In the genomic region with DNA sequence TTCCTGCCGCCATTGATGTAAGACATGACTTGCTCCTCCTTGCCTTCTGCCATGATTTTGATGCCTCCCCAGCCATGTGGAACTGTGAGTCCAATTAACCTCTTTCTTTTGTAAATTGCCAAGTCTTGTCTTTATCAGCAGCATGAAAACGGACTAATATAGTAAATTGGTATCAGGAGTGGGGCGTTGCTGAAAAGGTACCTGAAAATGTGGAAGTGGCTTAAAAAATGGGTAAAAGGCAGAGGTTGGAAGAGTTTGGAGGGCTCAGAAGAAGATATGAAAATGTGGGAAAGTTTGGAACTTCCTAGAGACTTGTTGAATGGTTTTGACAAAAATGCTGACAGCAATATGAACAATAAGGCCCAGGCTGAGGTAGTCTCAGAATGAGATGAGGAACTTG, we compare ENCODE assay signal across 22 cellular contexts.
DNase-seq lines count a peak whose midpoint lies in the region; ATAC-seq, FAIRE-seq and TF ChIP-seq lines count a peak whose summit lies in the region.
"Had no signal": no experiment of that assay in that cellular context is flagged by ENCODE, and none has a peak within 500 bp of the region (broad histone marks: within the 10 kb centered on the region; RNA-seq: fewer than 3 reads in every experiment).

No MANE protein-coding gene starts in this region.

- TF ChIP-seq RAD21 in A549 (conservative IDR thresholded peaks at IDR 0.05 in 1 of 2, IDR thresholded peaks at IDR 0.05 in 1 of 2) (no peak), K562 (CRISPR knock-in tag; conservative IDR thresholded peaks at IDR 0.05 in 1 of 2, IDR thresholded peaks at IDR 0.05 in 1 of 2) (no peak)

- peaks cover 16% of the 10 kb centered on the region for H3K9me3 ChIP-seq in A549
- peaks cover 4% of the 10 kb centered on the region; the same call in 1 of the 2 replicates for H3K9me3 ChIP-seq in K562 (replicated peaks; ENCODE audit: control insufficient read depth, insufficient read depth, low read depth, low read length)
- no peaks in the 10 kb centered on the region for H3K9me3 ChIP-seq in small intestine (ENCODE audit: control insufficient read depth, low read depth)
- H3K9me3 ChIP-seq in thyroid gland = no peaks in the 10 kb centered on the region

- no peaks in the 10 kb centered on the region for H4K20me1 ChIP-seq in K562 (replicated peaks; ENCODE audit: control insufficient read depth, insufficient read depth, low read length)

- 96% methylated on average over 3 of the region's 3 CpGs for WGBS in A549 (ENCODE audit: missing lambda C conversion rate)
- 81% methylated on average over 3 of the region's 3 CpGs for WGBS in K562 (ENCODE audit: insufficient coverage, low coverage, missing lambda C conversion rate)
- WGBS in small intestine, 3 donors = 98 to 100% (median 99%) methylated on average over 3 of the region's 3 CpGs
- WGBS in thyroid gland, 2 donors = 98 to 99% methylated on average over 3 of the region's 3 CpGs

- peak overlapping the region; percentile 12 for H3K27ac Mint-ChIP-seq in Calu3 (ENCODE audit: unreplicated experiment)
- H3K27ac Mint-ChIP-seq in activated naive CD4-positive, alpha-beta T cell treated with anti-CD3 and anti-CD28 coated beads for 36 hours = no peak overlapping the region
- H3K27ac Mint-ChIP-seq: GM23338, H9, HFFc6 had no signal

- peaks cover 13% of the 10 kb centered on the region for H3K36me3 Mint-ChIP-seq in Calu3 (ENCODE audit: insufficient read depth, unreplicated experiment)
- H3K36me3 Mint-ChIP-seq in activated naive CD4-positive, alpha-beta T cell treated with anti-CD3 and anti-CD28 coated beads for 36 hours (ENCODE audit: low read depth) = peaks cover 38% of the 10 kb centered on the region

- CTCF ChIA-PET in A549 (lab: Yijun Ruan, JAX) = no interaction called here
- CTCF ChIA-PET in Calu3 (lab: Charles Lee) = no interaction called here
- CTCF ChIA-PET in K562 (lab: Yijun Ruan, JAX; ENCODE audit: low intra/inter-chr PET ratio) = no interaction called here
- CTCF ChIA-PET in activated naive CD4-positive, alpha-beta T cell treated with anti-CD3 and anti-CD28 coated beads for 36 hours (lab: Charles Lee) = no interaction called here

- H3K4me1 Mint-ChIP-seq in Calu3 (ENCODE audit: low read depth, unreplicated experiment) = no peaks in the 10 kb centered on the region
- H3K4me1 Mint-ChIP-seq in activated naive CD4-positive, alpha-beta T cell treated with anti-CD3 and anti-CD28 coated beads for 36 hours (ENCODE audit: low read depth) = peaks cover 10% of the 10 kb centered on the region
- H3K4me1 Mint-ChIP-seq: GM23338, H9 had no signal

- H3K4me3 ChIP-seq in A549 = no peak overlapping the region
- H3K4me3 ChIP-seq in K562 = no peak overlapping the region
- no peak overlapping the region for H3K4me3 ChIP-seq in small intestine (ENCODE audit: low read depth in 1 of 2, low read length in 2 of 2)
- H3K4me3 ChIP-seq in thyroid gland (replicated peaks in 1 of 3) = no peak overlapping the region
- H3K4me3 ChIP-seq: GM12878, GM23338 had no signal

- H3K4me3 Mint-ChIP-seq in Calu3 (ENCODE audit: low read depth, unreplicated experiment) = no peak overlapping the region
- H3K4me3 Mint-ChIP-seq in activated naive CD4-positive, alpha-beta T cell treated with anti-CD3 and anti-CD28 coated beads for 36 hours = no peak overlapping the region
- H3K4me3 Mint-ChIP-seq: CD4-positive, alpha-beta memory T cell; GM23338; H9; HFFc6 had no signal

- intact Hi-C loops in Calu3 (cut with micrococcal nuclease; ENCODE audit: unreplicated experiment) (no loop called here), K562 (cut with micrococcal nuclease) (no loop called here), thyroid gland (cut with DNase I) (no loop called here)
- intact Hi-C loops in activated naive CD4-positive, alpha-beta T cell treated with anti-CD3 and anti-CD28 coated beads for 36 hours (cut with micrococcal nuclease) = no loop called here

- H2AFZ ChIP-seq in K562 (ENCODE audit: low read depth, low read length) = no peak overlapping the region
- H2AFZ ChIP-seq: GM23338 had no signal

- DNase-seq in A549 (ENCODE audit: low read depth in 1 of 2, low spot score in 1 of 2) (no peak), Calu3 (no peak), K562 (ENCODE audit: extremely low read depth in 1 of 4, low spot score in 3 of 4) (no peak), urothelium cell line (ENCODE audit: low spot score) (no peak), small intestine (no peak), thyroid gland (no peak)
- DNase-seq in activated naive CD4-positive, alpha-beta T cell treated with anti-CD3 and anti-CD28 coated beads for 36 hours = no peak
- DNase-seq: 8988T; C1 segment of cervical spinal cord; CD4-positive, alpha-beta memory T cell; COR-L47; DMS 273 treated with DMSO at 0.1 percent for 48 hours; DMS79; EL; GDM1; H9; HFFc6 had no signal

- TF ChIP-seq EP300 in A549 (IDR thresholded peaks at IDR 0.05) (no peak), K562 (IDR thresholded peaks at IDR 0.05; ENCODE audit: low read length) (no peak)

- TF ChIP-seq POLR2A in A549 (IDR thresholded peaks at IDR 0.05; ENCODE audit: low read length) (no peak), K562 (conservative IDR thresholded peaks at IDR 0.05) (no peak), thyroid gland (IDR thresholded peaks at IDR 0.05) (no peak)

- no TSS peak for BruUV-seq in Calu3 (replicated peaks; lab: Mats Ljungman, UMichigan)
- TSS peak; percentile 6 for BruUV-seq in K562 (replicated peaks; lab: Mats Ljungman, UMichigan)

- H3K9ac ChIP-seq in K562 (ENCODE audit: insufficient read depth in 1 of 2, low read depth in 2 of 2, low read length in 2 of 2) = no peak overlapping the region

- H3K27me3 Mint-ChIP-seq in Calu3 (ENCODE audit: unreplicated experiment) = no peaks in the 10 kb centered on the region
- no peaks in the 10 kb centered on the region for H3K27me3 Mint-ChIP-seq in activated naive CD4-positive, alpha-beta T cell treated with anti-CD3 and anti-CD28 coated beads for 36 hours (ENCODE audit: low read depth)
- H3K27me3 Mint-ChIP-seq: CD4-positive, alpha-beta memory T cell had no signal

- POLR2A ChIA-PET in A549 (lab: Yijun Ruan, JAX) (no interaction called here), K562 (lab: Yijun Ruan, JAX) (no interaction called here)

- no peak for ATAC-seq in A549
- no peak for ATAC-seq in K562
- ATAC-seq: GM12878, GM23338, HCT116 had no signal

- no peaks in the 10 kb centered on the region for H3K9me1 ChIP-seq in K562 (ENCODE audit: control insufficient read depth, insufficient read depth, low read length)

- no peaks in the 10 kb centered on the region for H3K79me2 ChIP-seq in K562 (ENCODE audit: control insufficient read depth, insufficient read depth, low read length)

- H3K27me3 ChIP-seq in K562 (ENCODE audit: control insufficient read depth in 2 of 2, insufficient read depth in 2 of 2, low read length in 2 of 2) = no peaks in the 10 kb centered on the region
- no peaks in the 10 kb centered on the region for H3K27me3 ChIP-seq in small intestine (ENCODE audit: control insufficient read depth in 2 of 2, insufficient read depth in 2 of 2, low read length in 2 of 2)
- no peaks in the 10 kb centered on the region for H3K27me3 ChIP-seq in thyroid gland

- FAIRE-seq in A549 (lab: Jason Lieb, UNC) (no peak), K562 (lab: Jason Lieb, UNC) (no peak), urothelium cell line (lab: Jason Lieb, UNC) (peak; percentile 35), small intestine (lab: Jason Lieb, UNC) (no peak)
- FAIRE-seq: D721Med, GM12878, GM19239 had no signal

- H3K36me3 ChIP-seq in K562 (ENCODE audit: control insufficient read depth, insufficient read depth, low read length) (peaks cover 5% of the 10 kb centered on the region; the same call in 2 of the 3 replicates), small intestine (ENCODE audit: control insufficient read depth in 2 of 2, insufficient read depth in 2 of 2, low read length in 2 of 2) (peaks cover 2 to 7% of the 10 kb centered on the region in 2 donors), thyroid gland (peaks cover 0 to 4% of the 10 kb centered on the region in 2 donors)

- TF ChIP-seq CTCF in A549 (IDR thresholded peaks at IDR 0.05) (no peak), Calu3 (IDR thresholded peaks at IDR 0.05; ENCODE audit: unreplicated experiment) (no peak), K562 (IDR thresholded peaks at IDR 0.05 in 2 of 3, conservative IDR thresholded peaks at IDR 0.05 in 1 of 3; ENCODE audit: insufficient read depth in 2 of 3, low read depth in 1 of 3, low read length in 3 of 3) (no peak), thyroid gland (IDR thresholded peaks at IDR 0.05) (no peak)

- in situ Hi-C loops in K562 (cut with MboI) = no loop called here

- no peaks in the 10 kb centered on the region for H3K4me1 ChIP-seq in A549
- H3K4me1 ChIP-seq in K562 (replicated peaks in 1 of 2; ENCODE audit: control insufficient read depth in 2 of 2, insufficient read depth in 2 of 2, low read length in 2 of 2) = no peaks in the 10 kb centered on the region
- H3K4me1 ChIP-seq in small intestine (ENCODE audit: control insufficient read depth in 2 of 2, insufficient read depth in 1 of 2, low read depth in 1 of 2, low read length in 1 of 2) = no peaks in the 10 kb centered on the region
- no peaks in the 10 kb centered on the region for H3K4me1 ChIP-seq in thyroid gland

- H3K9me3 Mint-ChIP-seq in Calu3 (ENCODE audit: low read depth, unreplicated experiment) = peaks cover 3% of the 10 kb centered on the region
- peaks cover 14% of the 10 kb centered on the region for H3K9me3 Mint-ChIP-seq in activated naive CD4-positive, alpha-beta T cell treated with anti-CD3 and anti-CD28 coated beads for 36 hours

- no peak overlapping the region for H3K4me2 ChIP-seq in A549
- H3K4me2 ChIP-seq in K562 (ENCODE audit: insufficient read depth, low read length) = no peak overlapping the region
- H3K4me2 ChIP-seq: GM23338 had no signal

- H3K27ac ChIP-seq in A549 (no peak overlapping the region), K562 (ENCODE audit: extremely low read depth, low read depth, low read length) (no peak overlapping the region), small intestine (ENCODE audit: low read depth in 1 of 2, low read length in 1 of 2) (no peak overlapping the region), thyroid gland (no peak overlapping the region)

TF ChIP-seq in A549, 52 proteins besides CTCF, POLR2A, EP300 and RAD21 (continues in another document):
- TF ChIP-seq CHD4 (IDR thresholded peaks at IDR 0.05; ENCODE audit: borderline replicate concordance) (no peak), POLR2AphosphoS2 (conservative IDR thresholded peaks at IDR 0.05; ENCODE audit: low read length) (no peak), MAFK (IDR thresholded peaks at IDR 0.05; ENCODE audit: partially characterized antibody) (no peak), JUNB (IDR thresholded peaks at IDR 0.05) (no peak), PHF8 (IDR thresholded peaks at IDR 0.05; ENCODE audit: borderline replicate concordance, low read depth) (no peak)

TF ChIP-seq in K562, 482 proteins besides CTCF, POLR2A, EP300 and RAD21 (continues in another document):
- peak; percentile 54; the same call in 1 of the 2 replicates for TF ChIP-seq SPI1 (IDR thresholded peaks at IDR 0.05; ENCODE audit: borderline replicate concordance, low read depth, low read length)
